26 cellular contexts compared by ENCODE assay signal in the genomic region with DNA sequence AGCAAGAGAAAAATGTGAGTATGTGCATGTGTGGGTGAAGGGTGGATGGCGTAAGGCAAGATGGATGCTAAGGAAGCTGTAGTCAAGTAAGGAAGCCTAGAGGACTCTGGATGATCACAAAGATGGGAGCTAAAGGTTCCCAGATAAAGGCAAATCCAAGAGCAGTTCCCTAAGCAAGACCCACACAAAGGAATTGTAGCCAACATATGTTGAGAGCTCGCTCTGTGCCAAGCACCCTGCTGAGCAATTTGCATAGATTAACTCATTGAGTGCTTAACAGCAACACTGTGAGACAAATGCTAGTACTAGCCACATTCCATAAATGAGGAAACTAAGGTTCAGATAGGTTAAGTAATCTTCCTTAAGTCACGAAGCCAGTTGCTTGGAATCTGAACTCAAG.
DNase-seq lines count a peak whose midpoint lies in the region; ATAC-seq and TF ChIP-seq lines count a peak whose summit lies in the region.
"Had no signal": no experiment of that assay in that cellular context is flagged by ENCODE, and none has a peak within 500 bp of the region (broad histone marks: within the 10 kb centered on the region; RNA-seq: fewer than 3 reads in every experiment).

No MANE protein-coding gene starts in this region.

- H2BK20ac ChIP-seq in H9 (ENCODE audit: low read depth, low read length, poor library complexity, severe bottlenecking) = no peak overlapping the region

- no peak overlapping the region for H2AFZ ChIP-seq in H9 (ENCODE audit: low read length)

- TF ChIP-seq POLR2A in upper lobe of left lung (IDR thresholded peaks at IDR 0.05) = no peak

- peak overlapping the region; percentile 41 for H3K4me2 ChIP-seq in H9 (ENCODE audit: insufficient read depth, insufficient read length, low read length)

- H3K79me2 ChIP-seq in H9 (ENCODE audit: insufficient read depth, low read length) = no peaks in the 10 kb centered on the region

- H3K79me1 ChIP-seq in H9 (ENCODE audit: insufficient read depth, low read depth, low read length, poor library complexity, severe bottlenecking) = no peaks in the 10 kb centered on the region

- H3K9me3 Mint-ChIP-seq in H9 (peaks cover 0 to 6% of the 10 kb centered on the region in 2 experiments; a peak in 2 of 5 replicates), brain (peaks cover 0 to 7% (median 4%) of the 10 kb centered on the region in 5 experiments)
- H3K9me3 Mint-ChIP-seq: activated CD4-positive, alpha-beta memory T cell treated with anti-CD3 and anti-CD28 coated beads, Interleukin-2, amount 10 ng/mL, durations not matched to agents 7 days and 5 days; activated T-helper 17 cell treated with anti-CD3 and anti-CD28 coated beads, Interleukin-2, amount 50 U/mL, for 72 hours; natural killer cell; stimulated activated naive CD8-positive, alpha-beta T cell treated with anti-CD3 and anti-CD28 coated beads, Interleukin-15, amount 100 ng/mL, for 72 hours; T-helper 1 cell treated with Interleukin-12 subunit alpha and Interleukin-12 subunit beta and Interleukin-4 antibody, amounts not matched to agents 30 μg/mL and 1 μg/mL, for 36 hours had no signal

- no peak for TF ChIP-seq EP300 in upper lobe of left lung (IDR thresholded peaks at IDR 0.05)

- no peaks in the 10 kb centered on the region for H3K36me3 ChIP-seq in upper lobe of left lung
- H3K36me3 ChIP-seq: colonic mucosa, heart left ventricle, vagina had no signal

- H2BK15ac ChIP-seq in H9 (ENCODE audit: low read depth, low read length) = no peak overlapping the region

- H3K4me1 Mint-ChIP-seq in H9 (peaks cover 46 to 50% of the 10 kb centered on the region in 2 experiments), brain (peaks cover 37% of the 10 kb centered on the region)
- H3K4me1 Mint-ChIP-seq: activated CD4-positive, alpha-beta memory T cell treated with anti-CD3 and anti-CD28 coated beads, Interleukin-2, amount 10 ng/mL, durations not matched to agents 7 days and 5 days; activated T-helper 17 cell treated with anti-CD3 and anti-CD28 coated beads, Interleukin-2, amount 50 U/mL, for 72 hours; IgD-negative memory B cell; natural killer cell; stimulated activated naive CD8-positive, alpha-beta T cell treated with anti-CD3 and anti-CD28 coated beads, Interleukin-15, amount 100 ng/mL, for 72 hours had no signal

- TF ChIP-seq CTCF in H9 (conservative IDR thresholded peaks at IDR 0.05) = no peak
- no peak for TF ChIP-seq CTCF in brain (conservative IDR thresholded peaks at IDR 0.05)
- no peak for TF ChIP-seq CTCF in upper lobe of left lung (IDR thresholded peaks at IDR 0.05)

- H3K14ac ChIP-seq in H9 (ENCODE audit: insufficient read depth, low read length) = no peak overlapping the region

- no peak overlapping the region for H3T11ph ChIP-seq in H9 (ENCODE audit: low read length)

- no peak overlapping the region for H4K8ac ChIP-seq in H9 (replicated peaks; ENCODE audit: insufficient read length, low read depth, low read length)

- H3K27me3 Mint-ChIP-seq in H9 (ENCODE audit: low read depth) (peaks cover 25% of the 10 kb centered on the region), brain (peaks cover 12% of the 10 kb centered on the region)
- H3K27me3 Mint-ChIP-seq: stimulated activated naive CD8-positive, alpha-beta T cell treated with anti-CD3 and anti-CD28 coated beads, Interleukin-15, amount 100 ng/mL, for 72 hours had no signal

- H3K4me3 Mint-ChIP-seq in H9 = 0 out of 5 replicates have a peak overlapping the region, but pooled peaks of 1 of the 2 experiments have one; percentile 18
- H3K4me3 Mint-ChIP-seq in brain = no peak overlapping the region
- H3K4me3 Mint-ChIP-seq: activated CD4-positive, alpha-beta memory T cell treated with anti-CD3 and anti-CD28 coated beads, Interleukin-2, amount 10 ng/mL, durations not matched to agents 7 days and 5 days; activated T-helper 17 cell treated with anti-CD3 and anti-CD28 coated beads, Interleukin-2, amount 50 U/mL, for 72 hours; IgD-negative memory B cell; natural killer cell; stimulated activated naive CD8-positive, alpha-beta T cell treated with anti-CD3 and anti-CD28 coated beads, Interleukin-15, amount 100 ng/mL, for 72 hours; T-helper 1 cell treated with Interleukin-12 subunit alpha and Interleukin-12 subunit beta and Interleukin-4 antibody, amounts not matched to agents 30 μg/mL and 1 μg/mL, for 36 hours had no signal

- H3K4ac ChIP-seq in H9 (ENCODE audit: low read depth, low read length) = no peak overlapping the region

- no peaks in the 10 kb centered on the region for H4K20me1 ChIP-seq in H9 (ENCODE audit: control insufficient read depth, insufficient read depth, insufficient read length)

- no peak overlapping the region for H3K23ac ChIP-seq in H9 (ENCODE audit: insufficient read length, low read depth, low read length)

- H3K36me3 Mint-ChIP-seq in H9 (ENCODE audit: insufficient read depth in 1 of 3, low read depth in 3 of 3) (0 out of 7 replicates have a peak, but pooled peaks cover 0 to 8% (median 2%) of the 10 kb centered on the region in 3 experiments), brain (no peaks in the 10 kb centered on the region)
- H3K36me3 Mint-ChIP-seq: IgD-negative memory B cell, natural killer cell had no signal

- no peak overlapping the region for H2BK12ac ChIP-seq in H9 (ENCODE audit: insufficient read length, low read depth, low read length)

- H3K9me3 ChIP-seq in H9 (ENCODE audit: control insufficient read depth, low read depth, low read length) = no peaks in the 10 kb centered on the region
- no peaks in the 10 kb centered on the region for H3K9me3 ChIP-seq in upper lobe of left lung
- H3K9me3 ChIP-seq: colonic mucosa, heart left ventricle, vagina had no signal

- H3K4me1 ChIP-seq in H9 (ENCODE audit: insufficient read depth, low read length) (peaks cover 12% of the 10 kb centered on the region; the same call in 1 of the 2 replicates), upper lobe of left lung (no peaks in the 10 kb centered on the region)
- H3K4me1 ChIP-seq: colonic mucosa, heart left ventricle, vagina had no signal

- DNase-seq in H9 (peak; percentile 74), NCI-H2171 treated with DMSO at 0.1 percent for 48 hours (lab: John Stamatoyannopoulos, UW) (peak; percentile 70), iPS-NIHi7 (ENCODE audit: extremely low spot score) (peak; percentile 69), GOT3 (lab: John Stamatoyannopoulos, UW) (no peak), upper lobe of left lung (no peak), RPMI8226 (no peak)
- DNase-seq: activated CD4-positive, alpha-beta memory T cell treated with anti-CD3 and anti-CD28 coated beads, Interleukin-2, amount 10 ng/mL, durations not matched to agents 7 days and 5 days; activated CD4-positive, alpha-beta T cell treated with anti-CD3 and anti-CD28 coated beads for 1 hour; activated naive CD4-positive, alpha-beta T cell treated with anti-CD3 and anti-CD28 coated beads, Interleukin-2, amount 50 U/mL, for 16 hours; amygdala; colonic mucosa; effector memory CD4-positive, alpha-beta T cell; heart left ventricle; midbrain; natural killer cell; NCI-H1048; NCI-H2029; stimulated activated CD8-positive, alpha-beta memory T cell treated with anti-CD3 and anti-CD28 coated beads, Interleukin-4, amount 100 ng/mL, for 48 hours; stimulated activated naive CD8-positive, alpha-beta T cell treated with anti-CD3 and anti-CD28 coated beads, Interleukin-15, amount 100 ng/mL, for 72 hours had no signal

- no peak overlapping the region for H3K56ac ChIP-seq in H9 (ENCODE audit: insufficient read length, low read depth, low read length)

- H4K5ac ChIP-seq in H9 (ENCODE audit: insufficient read length, low read depth, low read length) = no peak overlapping the region

- H3K27ac Mint-ChIP-seq in H9 = peak overlapping the region; percentile 10 to 31 (median 21); a peak in 4 of 7 replicates
- H3K27ac Mint-ChIP-seq in brain = peak overlapping the region in 4 of 5 experiments; percentile 9 to 89 (median 56)
- H3K27ac Mint-ChIP-seq: activated CD4-positive, alpha-beta memory T cell treated with anti-CD3 and anti-CD28 coated beads, Interleukin-2, amount 10 ng/mL, durations not matched to agents 7 days and 5 days; activated T-helper 17 cell treated with anti-CD3 and anti-CD28 coated beads, Interleukin-2, amount 50 U/mL, for 72 hours; IgD-negative memory B cell; natural killer cell; T-helper 1 cell treated with Interleukin-12 subunit alpha and Interleukin-12 subunit beta and Interleukin-4 antibody, amounts not matched to agents 30 μg/mL and 1 μg/mL, for 36 hours had no signal

- no peak overlapping the region for H2BK5ac ChIP-seq in H9 (ENCODE audit: insufficient read length, low read length)

- no peak overlapping the region for H2BK120ac ChIP-seq in H9 (ENCODE audit: low read depth, low read length, poor library complexity, severe bottlenecking)

- H3K4me3 ChIP-seq in upper lobe of left lung = no peak overlapping the region
- H3K4me3 ChIP-seq: colonic mucosa, heart left ventricle, vagina had no signal

- H3K27me3 ChIP-seq in H9 (ENCODE audit: insufficient read depth, low read length) (no peaks in the 10 kb centered on the region; the same call in 1 of the 2 replicates), upper lobe of left lung (no peaks in the 10 kb centered on the region)
- H3K27me3 ChIP-seq: colonic mucosa, vagina had no signal

- H3K18ac ChIP-seq in H9 (ENCODE audit: insufficient read length, low read depth, low read length) = no peak overlapping the region

- ATAC-seq in GM18858 (IDR thresholded peaks at IDR 0.05; ENCODE audit: unreplicated experiment) (no peak), upper lobe of left lung (ENCODE audit: low FRiP score in 2 of 2) (no peak)
- ATAC-seq: activated T-helper 17 cell treated with anti-CD3 and anti-CD28 coated beads, Interleukin-2, amount 50 U/mL, for 72 hours; heart left ventricle; natural killer cell; stimulated activated naive CD8-positive, alpha-beta T cell treated with anti-CD3 and anti-CD28 coated beads, Interleukin-15, amount 100 ng/mL, for 72 hours had no signal

- H3K23me2 ChIP-seq in H9 (ENCODE audit: insufficient read length, low read depth, low read length, poor library complexity, severe bottlenecking) = peaks cover 4% of the 10 kb centered on the region

- H4K91ac ChIP-seq in H9 (ENCODE audit: insufficient read length, low read depth, low read length) = no peak overlapping the region

- H2AK5ac ChIP-seq in H9 (ENCODE audit: insufficient read length, low read length) = no peak overlapping the region

- no peak overlapping the region for H3K27ac ChIP-seq in H9 (ENCODE audit: insufficient read length, low read depth, low read length)
- no peak overlapping the region for H3K27ac ChIP-seq in upper lobe of left lung
- H3K27ac ChIP-seq: C4-2B, colonic mucosa, heart left ventricle, vagina had no signal

- no CpG with 5 or more reads among the region's 3 CpGs for WGBS in H9 (ENCODE audit: extremely low coverage, insufficient read length, low lambda C conversion rate)
- WGBS in upper lobe of left lung, 2 donors = 72 to 73% methylated on average over 3 of the region's 3 CpGs

- H3K9ac ChIP-seq in H9 (ENCODE audit: extremely low read depth, insufficient read length, low read length) = no peak overlapping the region

Comparison
In these comparisons a context has a peak if more than half of its experiments do, and no peak if none do; other contexts are left out.
1. DNase-seq: peak in H9 (single experiment), NCI-H2171 treated with DMSO at 0.1 percent for 48 hours (single experiment) and iPS-NIHi7 (single experiment); none in GOT3 (single experiment), upper lobe of left lung (0 of 2) and RPMI8226 (single experiment).